Comparison of ENCODE assay signal across 1 cellular context in genomic region chr2:134260726-134261125, GRCh38.
TF ChIP-seq lines count a peak whose summit lies in the region.

No MANE protein-coding gene starts in this region.

TF ChIP-seq in HepG2, 621 proteins besides CTCF, POLR2A, EP300 and RAD21 (continued from another document):
- no peak for TF ChIP-seq GLMP (CRISPR knock-in tag; IDR thresholded peaks at IDR 0.05; ENCODE audit: borderline replicate concordance)
